Comparison of ENCODE assay signal across 8 cellular contexts in the genomic region with DNA sequence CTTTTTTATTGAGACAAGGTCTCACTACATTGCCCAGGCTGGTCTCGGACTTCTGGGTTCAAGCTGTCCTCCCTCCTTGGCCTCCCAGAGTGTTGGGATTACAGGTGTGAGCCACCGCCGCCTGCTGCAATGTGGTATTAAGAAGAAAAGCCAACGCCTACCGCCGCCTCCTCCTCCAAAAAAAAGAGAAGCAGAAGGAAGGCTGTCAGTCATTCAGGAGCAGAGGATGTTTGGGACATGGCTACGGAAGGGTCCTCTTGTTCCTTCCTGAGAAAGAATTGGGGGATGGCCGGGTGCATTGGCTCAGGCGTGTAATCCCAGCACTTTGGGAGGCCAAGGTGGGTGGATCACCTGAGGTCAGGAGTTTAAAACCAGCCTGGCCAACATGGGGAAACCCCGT. TPM values are rescaled to one million over a fixed set of nuclear protein-coding genes. Genes with fewer than 3 reads are reported as not detected.
A peak's percentile ranks its signal among the peaks of the same experiment; 100 is the strongest.
DNase-seq lines count a peak whose midpoint lies in the region; TF ChIP-seq lines count a peak whose summit lies in the region.

No MANE protein-coding gene starts in this region.

- H3K36me3 ChIP-seq in MG63 (peaks cover 53% of the 10 kb centered on the region), duodenal mucosa (ENCODE audit: control insufficient read depth in 1 of 2, insufficient read depth in 2 of 2, low read length in 2 of 2) (peaks cover 0 to 4% of the 10 kb centered on the region in 2 donors)

- peak overlapping the region; percentile 59 for H3K27ac Mint-ChIP-seq in neural crest cell (ENCODE audit: unreplicated experiment)

- no peaks in the 10 kb centered on the region for H3K9me3 ChIP-seq in MG63
- H3K9me3 ChIP-seq in duodenal mucosa (ENCODE audit: control insufficient read depth in 1 of 2, low read length in 2 of 2): no peaks in the 10 kb centered on the region

- H3K27me3 Mint-ChIP-seq in neural crest cell (ENCODE audit: low read depth): peaks cover 4% of the 10 kb centered on the region

- H3K36me3 Mint-ChIP-seq in neural crest cell (ENCODE audit: low read depth): no peaks in the 10 kb centered on the region

- peaks cover 58 to 81% of the 10 kb centered on the region in 2 donors for H3K4me1 ChIP-seq in duodenal mucosa (ENCODE audit: control insufficient read depth in 1 of 2, insufficient read depth in 2 of 2, low read length in 2 of 2)

- no peaks in the 10 kb centered on the region for H3K9me3 Mint-ChIP-seq in neural crest cell

- no peak overlapping the region for H3K27ac ChIP-seq in duodenal mucosa (ENCODE audit: low read depth, low read length)

- peak; percentile 28 for DNase-seq in CD1c-positive myeloid dendritic cell (ENCODE audit: extremely low spot score)
- no peak for DNase-seq in MG63
- no peak for DNase-seq in neural crest cell (ENCODE audit: low read depth, low spot score)
- no peak for DNase-seq in epidermal melanocyte (ENCODE audit: insufficient read length, low spot score)
- no peak for DNase-seq in NOMO-1 treated with DMSO at 0.1 percent for 48 hours (lab: John Stamatoyannopoulos, UW; ENCODE audit: unreplicated experiment)
- DNase-seq in NCI-H2107 treated with DMSO at 0.1 percent for 48 hours (lab: John Stamatoyannopoulos, UW; ENCODE audit: unreplicated experiment): no peak
- DNase-seq in COLO668 (lab: John Stamatoyannopoulos, UW; ENCODE audit: unreplicated experiment): no peak

- TF ChIP-seq CTCF in neural crest cell (conservative IDR thresholded peaks at IDR 0.05): no peak

- H3K27me3 ChIP-seq in MG63: no peaks in the 10 kb centered on the region
- H3K27me3 ChIP-seq in duodenal mucosa (ENCODE audit: control insufficient read depth in 1 of 2, insufficient read depth in 2 of 2, low read length in 2 of 2): no peaks in the 10 kb centered on the region

- peak overlapping the region; percentile 96 for H3K4me3 Mint-ChIP-seq in neural crest cell

- H3K9ac ChIP-seq in duodenal mucosa (ENCODE audit: low read depth in 1 of 2, low read length in 2 of 2): peak overlapping the region in 1 of 2 donors; percentile 85

- H3K4me1 Mint-ChIP-seq in neural crest cell: peaks cover 66% of the 10 kb centered on the region

- H3K4me3 ChIP-seq in MG63 (peak overlapping the region; percentile 82), duodenal mucosa (ENCODE audit: low read depth in 1 of 2, low read length in 2 of 2) (peak overlapping the region; percentile 94 to 98)

RNA-seq across cellular contexts. Expression of gene PPP1R37, which starts 1.2 kb away (rescaled TPM):
- 18.1 and 33.1 TPM in 2 replicates for total RNA-seq in MG63 (2014; rRNA removed; shearing (Covaris generic); ENCODE audit: low replicate concordance)
- total RNA-seq in neural crest cell: 35.8 and 38.6 TPM in 2 replicates

RNA-seq across cellular contexts. Expression of gene GEMIN7, which starts 15.1 kb away (rescaled TPM):
- total RNA-seq in MG63 (2014; rRNA removed; shearing (Covaris generic); ENCODE audit: low replicate concordance): 28.2 and 73.6 TPM in 2 replicates
- total RNA-seq in neural crest cell: 36.0 and 36.2 TPM in 2 replicates

RNA-seq across cellular contexts. Expression of gene ZNF296, which starts 17.9 kb away (rescaled TPM):
- total RNA-seq in MG63 (2014; rRNA removed; shearing (Covaris generic); ENCODE audit: low replicate concordance): not detected in 2 replicates
- total RNA-seq in neural crest cell: 0.73 and 1.2 TPM in 2 replicates

RNA-seq across cellular contexts. Expression of gene CLASRP, which starts 55.3 kb away (rescaled TPM):
- total RNA-seq in MG63 (2014; rRNA removed; shearing (Covaris generic); ENCODE audit: low replicate concordance): 22.7 and 25.1 TPM in 2 replicates
- 119 and 121 TPM in 2 replicates for total RNA-seq in neural crest cell
